In the genomic region with DNA sequence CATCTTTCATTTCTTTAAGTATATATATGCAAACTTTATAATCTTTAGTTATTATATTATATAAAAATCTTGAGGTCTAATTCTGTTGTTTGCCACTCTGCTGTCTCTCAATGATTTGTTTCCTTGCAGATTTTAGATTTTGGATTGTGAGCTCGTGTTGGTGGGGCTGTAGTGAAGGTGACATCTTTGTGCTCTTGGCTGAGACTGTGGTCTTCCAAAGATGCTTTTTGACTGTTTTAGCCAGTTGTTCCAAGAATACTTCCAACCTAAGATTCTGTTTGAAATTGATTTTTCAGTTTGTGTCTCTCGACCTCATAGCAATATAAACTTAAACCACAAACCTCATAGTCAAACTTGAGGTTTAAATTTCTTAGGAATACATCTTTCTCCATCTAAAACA, we compare ENCODE assay signal across 37 cellular contexts.
"Had no signal": no experiment of that assay in that cellular context is flagged by ENCODE, and none has a peak within 500 bp of the region (broad histone marks: within the 10 kb centered on the region; RNA-seq: fewer than 3 reads in every experiment).

No MANE protein-coding gene starts in this region.

- H3K27ac ChIP-seq: adrenal gland, ascending aorta, body of pancreas, brain microvascular endothelial cell, breast epithelium, cardiac muscle cell had no signal

- H3K27me3 ChIP-seq: adrenal gland, ascending aorta, body of pancreas, brain microvascular endothelial cell, breast epithelium, cardiac muscle cell had no signal

- H3K9me3 Mint-ChIP-seq: activated naive CD4-positive, alpha-beta T cell treated with anti-CD3 and anti-CD28 coated beads, Interleukin-2, amount 10 ng/mL, durations not matched to agents 7 days and 5 days; activated naive CD8-positive, alpha-beta T cell treated with anti-CD3 and anti-CD28 coated beads for 36 hours; activated T-cell treated with anti-CD3 and anti-CD28 coated beads, Interleukin-2, amount 50 U/mL, for 24 hours; activated T-cell treated with anti-CD3 and anti-CD28 coated beads, Interleukin-2, amount 50 U/mL, for 72 hours; activated T-helper 2 cell treated with anti-CD3 and anti-CD28 coated beads, Interferon-gamma antibody, Interleukin-2, Interleukin-4, amounts not matched to agents 10 μg/mL and 5 μg/mL and 100 μg/mL, durations not matched to agents 14 hours and 24 hours and 36 hours; central memory CD8-positive, alpha-beta T cell had no signal

- H3K27ac Mint-ChIP-seq: activated naive CD4-positive, alpha-beta T cell treated with anti-CD3 and anti-CD28 coated beads for 36 hours; activated naive CD4-positive, alpha-beta T cell treated with anti-CD3 and anti-CD28 coated beads, Interleukin-2, amount 10 ng/mL, durations not matched to agents 7 days and 5 days; activated naive CD4-positive, alpha-beta T cell treated with anti-CD3 and anti-CD28 coated beads, Interleukin-2, amount 50 U/mL, for 24 hours; activated naive CD4-positive, alpha-beta T cell treated with anti-CD3 and anti-CD28 coated beads, Interleukin-2, amount 50 U/mL, for 72 hours; activated naive CD8-positive, alpha-beta T cell; activated naive CD8-positive, alpha-beta T cell treated with anti-CD3 and anti-CD28 coated beads for 36 hours; activated naive CD8-positive, alpha-beta T cell treated with anti-CD3 and anti-CD28 coated beads, Interleukin-2, amount 10 ng/mL, durations not matched to agents 7 days and 5 days; activated naive CD8-positive, alpha-beta T cell treated with anti-CD3 and anti-CD28 coated beads, Interleukin-2, amount 50 U/mL, for 24 hours; activated T-cell treated with anti-CD3 and anti-CD28 coated beads, Interleukin-2, amount 50 U/mL, for 24 hours; activated T-cell treated with anti-CD3 and anti-CD28 coated beads, Interleukin-2, amount 50 U/mL, for 72 hours; activated T-helper 1 cell treated with anti-CD3 and anti-CD28 coated beads, Interleukin-12 subunit alpha, Interleukin-12 subunit beta, Interleukin-2, Interleukin-4 antibody, amounts not matched to agents 30 ng/mL and 10 ng/mL and 1 ng/mL, durations not matched to agents 14 hours and 24 hours and 36 hours; activated T-helper 17 cell treated with anti-CD3 and anti-CD28 coated beads, Interleukin-2, amount 50 U/mL, for 72 hours; activated T-helper 2 cell treated with anti-CD3 and anti-CD28 coated beads, Interferon-gamma antibody, Interleukin-2, Interleukin-4, amounts not matched to agents 10 μg/mL and 5 μg/mL and 100 μg/mL, durations not matched to agents 14 hours and 24 hours and 36 hours had no signal

- DNase-seq: activated effector memory CD4-positive, alpha-beta T cell treated with anti-CD3 and anti-CD28 coated beads, Interleukin-2, amount 50 U/mL, for 16 hours; activated effector memory CD4-positive, alpha-beta T cell treated with Interleukin-2 at 50 U/mL for 16 hours; activated gamma-delta T cell; activated gamma-delta T cell treated with Interleukin-2 at 50 U/mL for 16 hours; activated naive CD4-positive, alpha-beta T cell; activated naive CD4-positive, alpha-beta T cell treated with anti-CD3 and anti-CD28 coated beads for 36 hours; activated naive CD4-positive, alpha-beta T cell treated with anti-CD3 and anti-CD28 coated beads, Interleukin-2, amount 10 ng/mL, durations not matched to agents 7 days and 5 days; activated naive CD4-positive, alpha-beta T cell treated with anti-CD3 and anti-CD28 coated beads, Interleukin-2, amount 50 U/mL, for 16 hours; activated naive CD4-positive, alpha-beta T cell treated with Interleukin-2 at 50 U/mL for 16 hours; activated naive CD8-positive, alpha-beta T cell treated with anti-CD3 and anti-CD28 coated beads for 36 hours; activated naive CD8-positive, alpha-beta T cell treated with anti-CD3 and anti-CD28 coated beads, Interleukin-2, amount 10 ng/mL, durations not matched to agents 7 days and 5 days; activated naive CD8-positive, alpha-beta T cell treated with anti-CD3 and anti-CD28 coated beads, Interleukin-2, amount 50 U/mL, for 24 hours; activated T-cell treated with anti-CD3 and anti-CD28 coated beads, Interleukin-2, amount 50 U/mL, for 24 hours; activated T-cell treated with anti-CD3 and anti-CD28 coated beads, Interleukin-2, amount 50 U/mL, for 4 hours; activated T-cell treated with anti-CD3 and anti-CD28 coated beads, Interleukin-2, amount 50 U/mL, for 48 hours; activated T-cell treated with anti-CD3 and anti-CD28 coated beads, Interleukin-2, amount 50 U/mL, for 72 hours; adrenal gland; amniotic stem cell; amygdala; anterior cingulate cortex; aorta; body of pancreas; brain microvascular endothelial cell; caudate nucleus; central memory CD4-positive, alpha-beta T cell; cerebellar nuclear complex had no signal

- ATAC-seq: activated naive CD4-positive, alpha-beta T cell treated with anti-CD3 and anti-CD28 coated beads, Interleukin-2, amount 50 U/mL, for 72 hours; activated naive CD8-positive, alpha-beta T cell treated with anti-CD3 and anti-CD28 coated beads, Interleukin-2, amount 50 U/mL, for 24 hours; activated T-cell treated with anti-CD3 and anti-CD28 coated beads, Interleukin-2, amount 50 U/mL, for 4 hours; activated T-cell treated with anti-CD3 and anti-CD28 coated beads, Interleukin-2, amount 50 U/mL, for 72 hours; activated T-helper 17 cell treated with anti-CD3 and anti-CD28 coated beads, Interleukin-2, amount 50 U/mL, for 72 hours; body of pancreas had no signal

- H3K9me3 ChIP-seq: adrenal gland, ascending aorta, body of pancreas, breast epithelium had no signal

- H3K4me3 ChIP-seq: adrenal gland, ascending aorta, body of pancreas, breast epithelium, cardiac muscle cell had no signal

- H3K36me3 Mint-ChIP-seq: activated naive CD4-positive, alpha-beta T cell treated with anti-CD3 and anti-CD28 coated beads, Interleukin-2, amount 10 ng/mL, durations not matched to agents 7 days and 5 days; activated naive CD8-positive, alpha-beta T cell treated with anti-CD3 and anti-CD28 coated beads for 36 hours; activated naive CD8-positive, alpha-beta T cell treated with anti-CD3 and anti-CD28 coated beads, Interleukin-2, amount 10 ng/mL, durations not matched to agents 7 days and 5 days; brain had no signal

- H3K36me3 ChIP-seq: adrenal gland, ascending aorta, brain microvascular endothelial cell, breast epithelium, cardiac muscle cell had no signal

- H3K4me1 ChIP-seq: adrenal gland, ascending aorta, body of pancreas, breast epithelium had no signal

- H3K27me3 Mint-ChIP-seq: activated naive CD4-positive, alpha-beta T cell treated with anti-CD3 and anti-CD28 coated beads, Interleukin-2, amount 10 ng/mL, durations not matched to agents 7 days and 5 days; activated naive CD4-positive, alpha-beta T cell treated with anti-CD3 and anti-CD28 coated beads, Interleukin-2, amount 50 U/mL, for 24 hours; activated naive CD8-positive, alpha-beta T cell; activated naive CD8-positive, alpha-beta T cell treated with anti-CD3 and anti-CD28 coated beads for 36 hours; activated naive CD8-positive, alpha-beta T cell treated with anti-CD3 and anti-CD28 coated beads, Interleukin-2, amount 10 ng/mL, durations not matched to agents 7 days and 5 days; activated naive CD8-positive, alpha-beta T cell treated with anti-CD3 and anti-CD28 coated beads, Interleukin-2, amount 50 U/mL, for 24 hours; activated T-cell treated with anti-CD3 and anti-CD28 coated beads, Interleukin-2, amount 50 U/mL, for 24 hours; activated T-helper 17 cell treated with anti-CD3 and anti-CD28 coated beads, Interleukin-2, amount 50 U/mL, for 72 hours; brain; central memory CD8-positive, alpha-beta T cell had no signal

- H3K4me1 Mint-ChIP-seq: activated naive CD4-positive, alpha-beta T cell treated with anti-CD3 and anti-CD28 coated beads, Interleukin-2, amount 10 ng/mL, durations not matched to agents 7 days and 5 days; activated naive CD4-positive, alpha-beta T cell treated with anti-CD3 and anti-CD28 coated beads, Interleukin-2, amount 50 U/mL, for 24 hours; activated naive CD8-positive, alpha-beta T cell treated with anti-CD3 and anti-CD28 coated beads for 36 hours; central memory CD8-positive, alpha-beta T cell had no signal

- H3K4me3 Mint-ChIP-seq: activated naive CD4-positive, alpha-beta T cell treated with anti-CD3 and anti-CD28 coated beads for 36 hours; activated naive CD4-positive, alpha-beta T cell treated with anti-CD3 and anti-CD28 coated beads, Interleukin-2, amount 10 ng/mL, durations not matched to agents 7 days and 5 days; activated naive CD4-positive, alpha-beta T cell treated with anti-CD3 and anti-CD28 coated beads, Interleukin-2, amount 50 U/mL, for 24 hours; activated naive CD8-positive, alpha-beta T cell; activated naive CD8-positive, alpha-beta T cell treated with anti-CD3 and anti-CD28 coated beads for 36 hours; activated naive CD8-positive, alpha-beta T cell treated with anti-CD3 and anti-CD28 coated beads, Interleukin-2, amount 10 ng/mL, durations not matched to agents 7 days and 5 days; activated naive CD8-positive, alpha-beta T cell treated with anti-CD3 and anti-CD28 coated beads, Interleukin-2, amount 50 U/mL, for 24 hours; activated T-cell treated with anti-CD3 and anti-CD28 coated beads, Interleukin-2, amount 50 U/mL, for 24 hours; activated T-cell treated with anti-CD3 and anti-CD28 coated beads, Interleukin-2, amount 50 U/mL, for 4 hours; activated T-cell treated with anti-CD3 and anti-CD28 coated beads, Interleukin-2, amount 50 U/mL, for 72 hours; activated T-helper 1 cell treated with anti-CD3 and anti-CD28 coated beads, Interleukin-12 subunit alpha, Interleukin-12 subunit beta, Interleukin-2, Interleukin-4 antibody, amounts not matched to agents 30 ng/mL and 10 ng/mL and 1 ng/mL, durations not matched to agents 14 hours and 24 hours and 36 hours; activated T-helper 17 cell treated with anti-CD3 and anti-CD28 coated beads, Interleukin-2, amount 50 U/mL, for 72 hours; brain; central memory CD8-positive, alpha-beta T cell had no signal
